In the genomic region with DNA sequence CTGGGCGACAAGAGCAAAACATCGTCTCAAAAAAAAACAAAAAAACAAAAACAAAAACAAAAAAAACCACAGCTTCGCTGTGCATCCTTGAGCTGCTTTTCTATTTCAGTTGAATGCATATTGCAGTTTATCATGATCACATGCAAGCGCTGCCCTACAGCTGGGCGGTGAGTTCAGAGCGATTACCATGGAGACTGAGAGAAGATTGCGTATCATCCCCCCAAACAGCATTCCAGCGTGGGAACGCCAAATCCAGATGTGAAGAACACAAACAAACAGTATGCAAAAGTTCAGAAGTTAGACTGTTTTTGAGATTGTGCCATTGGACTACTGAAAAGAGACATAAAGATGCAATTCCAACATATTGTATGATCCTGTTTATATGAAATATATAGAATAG, we compare ENCODE assay signal across 1 cellular context.
TF ChIP-seq lines count a peak whose summit lies in the region.

No MANE protein-coding gene starts in this region.

TF ChIP-seq in GM23338, 12 proteins besides CTCF, POLR2A, EP300 and RAD21:
- TF ChIP-seq, protein P1, sequence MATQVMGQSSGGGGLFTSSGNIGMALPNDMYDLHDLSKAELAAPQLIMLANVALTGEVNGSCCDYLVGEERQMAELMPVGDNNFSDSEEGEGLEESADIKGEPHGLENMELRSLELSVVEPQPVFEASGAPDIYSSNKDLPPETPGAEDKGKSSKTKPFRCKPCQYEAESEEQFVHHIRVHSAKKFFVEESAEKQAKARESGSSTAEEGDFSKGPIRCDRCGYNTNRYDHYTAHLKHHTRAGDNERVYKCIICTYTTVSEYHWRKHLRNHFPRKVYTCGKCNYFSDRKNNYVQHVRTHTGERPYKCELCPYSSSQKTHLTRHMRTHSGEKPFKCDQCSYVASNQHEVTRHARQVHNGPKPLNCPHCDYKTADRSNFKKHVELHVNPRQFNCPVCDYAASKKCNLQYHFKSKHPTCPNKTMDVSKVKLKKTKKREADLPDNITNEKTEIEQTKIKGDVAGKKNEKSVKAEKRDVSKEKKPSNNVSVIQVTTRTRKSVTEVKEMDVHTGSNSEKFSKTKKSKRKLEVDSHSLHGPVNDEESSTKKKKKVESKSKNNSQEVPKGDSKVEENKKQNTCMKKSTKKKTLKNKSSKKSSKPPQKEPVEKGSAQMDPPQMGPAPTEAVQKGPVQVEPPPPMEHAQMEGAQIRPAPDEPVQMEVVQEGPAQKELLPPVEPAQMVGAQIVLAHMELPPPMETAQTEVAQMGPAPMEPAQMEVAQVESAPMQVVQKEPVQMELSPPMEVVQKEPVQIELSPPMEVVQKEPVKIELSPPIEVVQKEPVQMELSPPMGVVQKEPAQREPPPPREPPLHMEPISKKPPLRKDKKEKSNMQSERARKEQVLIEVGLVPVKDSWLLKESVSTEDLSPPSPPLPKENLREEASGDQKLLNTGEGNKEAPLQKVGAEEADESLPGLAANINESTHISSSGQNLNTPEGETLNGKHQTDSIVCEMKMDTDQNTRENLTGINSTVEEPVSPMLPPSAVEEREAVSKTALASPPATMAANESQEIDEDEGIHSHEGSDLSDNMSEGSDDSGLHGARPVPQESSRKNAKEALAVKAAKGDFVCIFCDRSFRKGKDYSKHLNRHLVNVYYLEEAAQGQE (IDR thresholded peaks at IDR 0.05; ENCODE audit: unreplicated experiment), result no peak
- TF ChIP-seq NANOG (IDR thresholded peaks at IDR 0.05; ENCODE audit: borderline replicate concordance) (no peak), ZNF462 (CRISPR knock-in tag; IDR thresholded peaks at IDR 0.05) (no peak), JUNB (IDR thresholded peaks at IDR 0.05; ENCODE audit: unreplicated experiment) (no peak)
